ENCODE assay signal across 27 cellular contexts in genomic region chr9:89773170-89773569, GRCh38.
"Had no signal": no experiment of that assay in that cellular context is flagged by ENCODE, and none has a peak within 500 bp of the region (broad histone marks: within the 10 kb centered on the region; RNA-seq: fewer than 3 reads in every experiment).

No MANE protein-coding gene starts in this region.

- H3K4me3 Mint-ChIP-seq: mesothelial cell of epicardium; naive B cell; natural killer cell treated with Interleukin-12 subunit alpha and Interleukin-12 subunit beta and Interleukin-15 and Interleukin-18, amount 100 ng/mL, for 72 hours; neural crest cell; stimulated activated naive CD8-positive, alpha-beta T cell treated with anti-CD3 and anti-CD28 coated beads, Interleukin-15, amount 100 ng/mL, for 72 hours had no signal

- H3K27me3 ChIP-seq: hepatocyte, left lung, sigmoid colon, transverse colon, vagina had no signal

- H3K4me2 ChIP-seq: hepatocyte had no signal

- ATAC-seq: foreskin keratinocyte; gastroesophageal sphincter; heart left ventricle; left lung; mucosa of descending colon; natural killer cell treated with Interleukin-12 subunit alpha and Interleukin-12 subunit beta and Interleukin-15 and Interleukin-18, amount 100 ng/mL, for 72 hours; right cardiac atrium; stimulated activated naive CD8-positive, alpha-beta T cell treated with anti-CD3 and anti-CD28 coated beads, Interleukin-15, amount 100 ng/mL, for 72 hours had no signal

- H3K9me3 ChIP-seq: esophagus muscularis mucosa, gastroesophageal sphincter, heart left ventricle, left lung, mucosa of descending colon, prostate gland, sigmoid colon, suprapubic skin, transverse colon, vagina had no signal

- H3K9ac ChIP-seq: parathyroid adenoma had no signal

- H3K27ac ChIP-seq: coronary artery, esophagus muscularis mucosa, foreskin keratinocyte, gastroesophageal sphincter, heart left ventricle, hepatocyte, left lung, parathyroid adenoma, prostate gland, sigmoid colon, suprapubic skin, transverse colon, vagina had no signal

- H3K27ac Mint-ChIP-seq: mesothelial cell of epicardium, naive B cell had no signal

- H3K36me3 Mint-ChIP-seq: mesothelial cell of epicardium; naive B cell; natural killer cell treated with Interleukin-12 subunit alpha and Interleukin-12 subunit beta and Interleukin-15 and Interleukin-18, amount 100 ng/mL, for 72 hours had no signal

- H2AFZ ChIP-seq: hepatocyte, parathyroid adenoma had no signal

- H3K79me2 ChIP-seq: hepatocyte, parathyroid adenoma had no signal

- H3K27me3 Mint-ChIP-seq: stimulated activated naive CD8-positive, alpha-beta T cell treated with anti-CD3 and anti-CD28 coated beads, Interleukin-15, amount 100 ng/mL, for 72 hours had no signal

- H3K4me1 Mint-ChIP-seq: neural crest cell had no signal

- H3K4me3 ChIP-seq: coronary artery, esophagus muscularis mucosa, gastroesophageal sphincter, heart left ventricle, hepatocyte, left lung, mucosa of descending colon, prostate gland, sigmoid colon, suprapubic skin, transverse colon, vagina had no signal

- H3K9me3 Mint-ChIP-seq: mesothelial cell of epicardium; naive B cell; natural killer cell treated with Interleukin-12 subunit alpha and Interleukin-12 subunit beta and Interleukin-15 and Interleukin-18, amount 100 ng/mL, for 72 hours; neural crest cell; stimulated activated naive CD8-positive, alpha-beta T cell treated with anti-CD3 and anti-CD28 coated beads, Interleukin-15, amount 100 ng/mL, for 72 hours had no signal

- H3K4me1 ChIP-seq: foreskin keratinocyte, gastroesophageal sphincter, parathyroid adenoma, prostate gland, sigmoid colon, transverse colon had no signal

- DNase-seq: dermis blood vessel endothelial cell; effector memory CD4-positive, alpha-beta T cell; foreskin keratinocyte; heart left ventricle; kidney; left lung; mesenchymal stem cell; mucosa of descending colon; naive B cell; sigmoid colon; stimulated activated CD4-positive, alpha-beta T cell treated with anti-CD3 and anti-CD28 coated beads, Interleukin-2, amount 100 ng/mL, for 24 hours; stimulated activated CD4-positive, alpha-beta T cell treated with anti-CD3 and anti-CD28 coated beads, Interleukin-4, amount 100 ng/mL, for 24 hours; stimulated activated naive CD4-positive, alpha-beta T cell; stimulated activated naive CD8-positive, alpha-beta T cell treated with anti-CD3 and anti-CD28 coated beads, Interleukin-15, amount 100 ng/mL, for 72 hours; transverse colon had no signal

- H3K36me3 ChIP-seq: esophagus muscularis mucosa, gastroesophageal sphincter, heart left ventricle, left lung, prostate gland, sigmoid colon, suprapubic skin, transverse colon, vagina had no signal
